ENCODE assay signal across 11 cellular contexts in genomic region chr4:16079046-16079445, GRCh38. TPM values are rescaled to one million over a fixed set of nuclear protein-coding genes. Genes with fewer than 3 reads are reported as not detected.
A peak's percentile ranks its signal among the peaks of the same experiment; 100 is the strongest.
DNase-seq lines count a peak whose midpoint lies in the region; ATAC-seq, FAIRE-seq and TF ChIP-seq lines count a peak whose summit lies in the region.
"Had no signal": no experiment of that assay in that cellular context is flagged by ENCODE, and none has a peak within 500 bp of the region (broad histone marks: within the 10 kb centered on the region; RNA-seq: fewer than 3 reads in every experiment).

No MANE protein-coding gene starts in this region.

- TF ChIP-seq EP300 in sigmoid colon (IDR thresholded peaks at IDR 0.05): no peak

- 69 to 89% (median 82%) methylated on average over 1 of the region's 1 CpG for WGBS in adrenal gland, 4 donors
- WGBS in sigmoid colon, 2 donors: 52 to 85% methylated on average over 1 of the region's 1 CpG

- intact Hi-C loops in adrenal gland (cut with DNase I): no loop called here
- intact Hi-C loops in sigmoid colon (cut with DNase I): no loop called here

- no peak overlapping the region for H3K27ac ChIP-seq in adrenal gland
- no peak overlapping the region for H3K27ac ChIP-seq in sigmoid colon
- H3K27ac ChIP-seq: upper lobe of right lung had no signal

- TF ChIP-seq CTCF in fibroblast of villous mesenchyme (IDR thresholded peaks at IDR 0.05; ENCODE audit: insufficient read depth, low read depth, low read length): no peak
- no peak for TF ChIP-seq CTCF in adrenal gland (IDR thresholded peaks at IDR 0.05)
- TF ChIP-seq CTCF in sigmoid colon (IDR thresholded peaks at IDR 0.05): no peak

- no peaks in the 10 kb centered on the region for H3K9me3 ChIP-seq in adrenal gland (replicated peaks in 1 of 3)
- no peaks in the 10 kb centered on the region for H3K9me3 ChIP-seq in sigmoid colon
- H3K9me3 ChIP-seq: upper lobe of right lung had no signal

- ATAC-seq in GM18508 (IDR thresholded peaks at IDR 0.05; ENCODE audit: insufficient read depth, unreplicated experiment): peak; percentile 72
- peak; percentile 86 for ATAC-seq in GM21447 (IDR thresholded peaks at IDR 0.05; ENCODE audit: unreplicated experiment)
- peak; percentile 84 for ATAC-seq in HG03432 (IDR thresholded peaks at IDR 0.05; ENCODE audit: unreplicated experiment)

- TF ChIP-seq POLR2A in adrenal gland (IDR thresholded peaks at IDR 0.05): no peak
- TF ChIP-seq POLR2A in sigmoid colon (IDR thresholded peaks at IDR 0.05): no peak

- H3K36me3 ChIP-seq in adrenal gland (replicated peaks in 1 of 2) (no peaks in the 10 kb centered on the region), sigmoid colon (no peaks in the 10 kb centered on the region)
- H3K36me3 ChIP-seq: upper lobe of right lung had no signal

- DNase-seq in fibroblast of villous mesenchyme (ENCODE audit: low read depth): peak; percentile 71
- no peak for DNase-seq in HTR-8/SVneo (ENCODE audit: insufficient read length, low spot score)
- no peak for DNase-seq in LoVo (ENCODE audit: low spot score)
- no peak for DNase-seq in adrenal gland
- no peak for DNase-seq in sigmoid colon
- DNase-seq: dermis blood vessel endothelial cell; NK-92 treated with Interleukin-12 subunit alpha and Interleukin-12 subunit beta, amount 100 ng/mL, for 24 hours; upper lobe of right lung had no signal

- peaks cover 9 to 17% of the 10 kb centered on the region in 2 donors for H3K4me1 ChIP-seq in adrenal gland (replicated peaks in 1 of 2)
- H3K4me1 ChIP-seq in sigmoid colon: peaks cover 0 to 23% (median 21%) of the 10 kb centered on the region in 4 donors

- H3K27me3 ChIP-seq in adrenal gland (peaks cover 33% of the 10 kb centered on the region), sigmoid colon (peaks cover 16 to 39% (median 34%) of the 10 kb centered on the region in 3 donors)

- FAIRE-seq in HTR-8/SVneo (lab: Jason Lieb, UNC): no peak

- H3K4me3 ChIP-seq in fibroblast of villous mesenchyme (ENCODE audit: low read depth, low read length) (no peak overlapping the region), adrenal gland (no peak overlapping the region), sigmoid colon (no peak overlapping the region)
- H3K4me3 ChIP-seq: upper lobe of right lung had no signal

RNA-seq across cellular contexts. Expression of gene PROM1, which starts 4.8 kb away (rescaled TPM):
- under 0.01 TPM in 2 replicates for total RNA-seq in fibroblast of villous mesenchyme
- under 1 TPM in 4 of 8 donors, not detected in 4; 0.14 to 0.63 (median 0.39) TPM for total RNA-seq in adrenal gland
- under 1 TPM; 0.16 to 0.42 (median 0.27) TPM for polyA plus RNA-seq in adrenal gland
- total RNA-seq in sigmoid colon: 1 to 10 TPM; 1.8 to 4.4 (median 2.6) TPM
- 10 to 100 TPM in 2 of 3 donors, 1 to 10 TPM in 1; 5.8 to 29.1 (median 21.6) TPM for polyA plus RNA-seq in sigmoid colon
